ENCODE assay signal across 8 cellular contexts in genomic region chr16:14472357-14472756, GRCh38.
"Had no signal": no experiment of that assay in that cellular context is flagged by ENCODE, and none has a peak within 500 bp of the region (broad histone marks: within the 10 kb centered on the region; RNA-seq: fewer than 3 reads in every experiment).

No MANE protein-coding gene starts in this region.

- H3K9me3 ChIP-seq: HAP-1 had no signal

- ATAC-seq: HCT116 had no signal

- H3K36me3 ChIP-seq: HAP-1 had no signal

- H3K27ac ChIP-seq: GM23248, HL-60 had no signal

- H3K4me3 ChIP-seq: GM23248, HAP-1 had no signal

- H3K9ac ChIP-seq: GM23248 had no signal

- H2AFZ ChIP-seq: GM23248 had no signal

- DNase-seq: GM23248, GOT3, H7, HFFc6, IMR-90 had no signal
